8 cellular contexts compared by ENCODE assay signal in genomic region chr15:82810061-82810862, GRCh38. TPM values are rescaled to one million over a fixed set of nuclear protein-coding genes. Genes with fewer than 3 reads are reported as not detected.
DNase-seq lines count a peak whose midpoint lies in the region; ATAC-seq and TF ChIP-seq lines count a peak whose summit lies in the region.

No MANE protein-coding gene starts in this region.

- H3K27me3 Mint-ChIP-seq in activated CD8-positive, alpha-beta T cell treated with anti-CD3 and anti-CD28 coated beads, Interleukin-2, amount 10 ng/mL, durations not matched to agents 7 days and 5 days (ENCODE audit: low read depth) = peaks cover 3% of the 10 kb centered on the region
- no peaks in the 10 kb centered on the region for H3K27me3 Mint-ChIP-seq in natural killer cell (ENCODE audit: low read depth in 2 of 2)

- no peak for TF ChIP-seq POLR2A in uterus (IDR thresholded peaks at IDR 0.05)

- peak overlapping the region; percentile 87 for H3K27ac Mint-ChIP-seq in activated CD8-positive, alpha-beta T cell treated with anti-CD3 and anti-CD28 coated beads, Interleukin-2, amount 10 ng/mL, durations not matched to agents 7 days and 5 days
- peak overlapping the region; percentile 93 to 99 for H3K27ac Mint-ChIP-seq in natural killer cell

- peak overlapping the region; percentile 82 for H3K4me3 Mint-ChIP-seq in activated CD8-positive, alpha-beta T cell treated with anti-CD3 and anti-CD28 coated beads, Interleukin-2, amount 10 ng/mL, durations not matched to agents 7 days and 5 days
- H3K4me3 Mint-ChIP-seq in natural killer cell = peak overlapping the region; percentile 100

- intact Hi-C loops in natural killer cell (cut with micrococcal nuclease) = loop anchor here (2.0 to 10.0 kb wide), 2 partner anchors 17 to 255 kb away; partner anchors contain the start of gene BTBD1
- intact Hi-C loops in uterus (cut with DNase I; ENCODE audit: low total_unique reads) = no loop called here

- H3K4me3 ChIP-seq in esophagus (ENCODE audit: low read depth in 1 of 2, low read length in 2 of 2) = peak overlapping the region; percentile 83 to 96
- H3K4me3 ChIP-seq in uterus = peak overlapping the region; percentile 82 to 99

- CTCF ChIA-PET in activated CD8-positive, alpha-beta T cell treated with anti-CD3 and anti-CD28 coated beads, Interleukin-2, amount 10 ng/mL, durations not matched to agents 7 days and 5 days (lab: Charles Lee) = interaction anchor here (0.6 to 3.3 kb wide), 7 partner anchors 22 to 279 kb away, joined by 3 to 18 read pairs (median 6); no protein-coding TSS in a partner anchor

- H3K36me3 Mint-ChIP-seq in activated CD8-positive, alpha-beta T cell treated with anti-CD3 and anti-CD28 coated beads, Interleukin-2, amount 10 ng/mL, durations not matched to agents 7 days and 5 days (ENCODE audit: low read depth) = peaks cover 26% of the 10 kb centered on the region
- H3K36me3 Mint-ChIP-seq in natural killer cell = peaks cover 11% of the 10 kb centered on the region

- H3K4me1 ChIP-seq in esophagus (ENCODE audit: control insufficient read depth in 2 of 2, insufficient read depth in 2 of 2, low read length in 1 of 2) (no peaks in the 10 kb centered on the region), uterus (peaks cover 4 to 5% of the 10 kb centered on the region in 2 donors)

- WGBS in esophagus, 2 donors = 0% methylated on average over 70 to 80 of the region's 80 CpGs

- H3K4me1 Mint-ChIP-seq in activated CD8-positive, alpha-beta T cell treated with anti-CD3 and anti-CD28 coated beads, Interleukin-2, amount 10 ng/mL, durations not matched to agents 7 days and 5 days (ENCODE audit: low read depth) = peaks cover 32% of the 10 kb centered on the region
- H3K4me1 Mint-ChIP-seq in natural killer cell = peaks cover 46 to 49% of the 10 kb centered on the region in 2 donors

- H3K27ac ChIP-seq in esophagus (ENCODE audit: low read depth in 2 of 2, low read length in 1 of 2) (peak overlapping the region; percentile 100), uterus (peak overlapping the region; percentile 99 to 100)

- TF ChIP-seq CTCF in natural killer cell (IDR thresholded peaks at IDR 0.05) (no peak), uterus (IDR thresholded peaks at IDR 0.05) (no peak)

- DNase-seq in DMS 273 (lab: John Stamatoyannopoulos, UW; ENCODE audit: unreplicated experiment) = peak; percentile 75
- no peak for DNase-seq in DMS 273 treated with DMSO at 0.1 percent for 48 hours (lab: John Stamatoyannopoulos, UW)
- peak; percentile 70 for DNase-seq in HCEC 1CT
- DNase-seq in NAMALWA (ENCODE audit: low spot score) = peak; percentile 61
- DNase-seq in activated CD8-positive, alpha-beta T cell treated with anti-CD3 and anti-CD28 coated beads, Interleukin-2, amount 10 ng/mL, durations not matched to agents 7 days and 5 days = peak; percentile 47
- peak; percentile 44 for DNase-seq in natural killer cell
- DNase-seq in uterus = peak; percentile 21 to 23

- ATAC-seq in activated CD8-positive, alpha-beta T cell treated with anti-CD3 and anti-CD28 coated beads, Interleukin-2, amount 10 ng/mL, durations not matched to agents 7 days and 5 days = peak; percentile 45
- peak; percentile 2 to 11 (median 5) for ATAC-seq in natural killer cell

- H3K9me3 ChIP-seq in esophagus (ENCODE audit: control insufficient read depth in 2 of 2, insufficient read depth in 1 of 2, low read depth in 1 of 2, low read length in 1 of 2) = no peaks in the 10 kb centered on the region
- no peaks in the 10 kb centered on the region for H3K9me3 ChIP-seq in uterus

- H3K36me3 ChIP-seq in esophagus (ENCODE audit: control insufficient read depth in 2 of 2, insufficient read depth in 2 of 2, low read length in 1 of 2) (no peaks in the 10 kb centered on the region), uterus (no peaks in the 10 kb centered on the region)

- no peaks in the 10 kb centered on the region for H3K27me3 ChIP-seq in esophagus (ENCODE audit: control insufficient read depth in 1 of 2, insufficient read depth in 2 of 2, low read length in 2 of 2)
- no peaks in the 10 kb centered on the region for H3K27me3 ChIP-seq in uterus

- POLR2A ChIA-PET in activated CD8-positive, alpha-beta T cell treated with anti-CD3 and anti-CD28 coated beads, Interleukin-2, amount 10 ng/mL, durations not matched to agents 7 days and 5 days (lab: Charles Lee) = interaction anchor here (1.4 to 4.4 kb wide), 9 partner anchors 22 to 270 kb away, joined by 3 to 44 read pairs (median 10); partner anchors contain the start of genes C15orf40, RAMAC and RPS17

- H3K9me3 Mint-ChIP-seq in activated CD8-positive, alpha-beta T cell treated with anti-CD3 and anti-CD28 coated beads, Interleukin-2, amount 10 ng/mL, durations not matched to agents 7 days and 5 days (ENCODE audit: insufficient read depth) = no peaks in the 10 kb centered on the region
- H3K9me3 Mint-ChIP-seq in natural killer cell = no peaks in the 10 kb centered on the region

RNA-seq across cellular contexts. Expression of gene WHAMM, which starts 0.8 kb away (rescaled TPM):
- 10 to 100 TPM; 11.2 to 12.5 TPM for total RNA-seq in activated CD8-positive, alpha-beta T cell treated with anti-CD3 and anti-CD28 coated beads, Interleukin-2, amount 10 ng/mL, durations not matched to agents 7 days and 5 days
- 1 to 10 TPM; 4.1 to 4.5 TPM for polyA plus RNA-seq in esophagus
- total RNA-seq in natural killer cell (10 to 100 TPM; 48.5 to 78.0 (median 67.6) TPM), uterus (10 to 100 TPM in 1 of 4 donors, 1 to 10 TPM in 3; 3.5 to 10.8 (median 5.2) TPM)

RNA-seq across cellular contexts. Expression of gene FSD2, which starts 4.4 kb away (rescaled TPM):
- not detected for total RNA-seq in activated CD8-positive, alpha-beta T cell treated with anti-CD3 and anti-CD28 coated beads, Interleukin-2, amount 10 ng/mL, durations not matched to agents 7 days and 5 days
- under 1 TPM; 0.01 to 0.12 TPM for polyA plus RNA-seq in esophagus
- not detected for total RNA-seq in natural killer cell
- not detected for total RNA-seq in uterus
